8 cellular contexts compared by ENCODE assay signal in genomic region chr15:90868261-90868689, GRCh38. TPM values are rescaled to one million over a fixed set of nuclear protein-coding genes. Genes with fewer than 3 reads are reported as not detected.
DNase-seq lines count a peak whose midpoint lies in the region; ATAC-seq and TF ChIP-seq lines count a peak whose summit lies in the region.

Gene FURIN (plus strand): TSS chr15:90868588. CDS start chr15:90875741, 7,153 bp downstream.

- H3K27me3 ChIP-seq in kidney epithelial cell (ENCODE audit: control insufficient read depth, insufficient read depth, low read length) (no peaks in the 10 kb centered on the region), suprapubic skin (no peaks in the 10 kb centered on the region)

- no peaks in the 10 kb centered on the region for H3K9me3 Mint-ChIP-seq in activated naive CD8-positive, alpha-beta T cell treated with anti-CD3 and anti-CD28 coated beads for 36 hours

- H3K27ac Mint-ChIP-seq in activated naive CD8-positive, alpha-beta T cell treated with anti-CD3 and anti-CD28 coated beads for 36 hours = peak within 1 kb of the TSS; percentile 86

- intact Hi-C loops in T-helper 2 cell treated with Interferon-gamma antibody and Interleukin-4, amounts not matched to agents 100 ng/mL and 5 ng/mL, for 36 hours (cut with micrococcal nuclease) = no loop called here

- peaks cover 64% of the 10 kb centered on the region for H3K4me1 ChIP-seq in suprapubic skin

- DNase-seq in T-helper 2 cell (no peak), kidney epithelial cell (ENCODE audit: low read depth) (no peak), suprapubic skin (ENCODE audit: low spot score in 2 of 2) (no peak), GM13976 (ENCODE audit: low spot score) (no peak), foreskin melanocyte (no peak)
- DNase-seq in activated naive CD8-positive, alpha-beta T cell treated with anti-CD3 and anti-CD28 coated beads for 36 hours = no peak

- H3K4me3 ChIP-seq in kidney epithelial cell (ENCODE audit: low read depth, low read length) (no peak within 1 kb of the TSS), suprapubic skin (peak within 1 kb of the TSS; percentile 81)

- no peaks in the 10 kb centered on the region for H3K27me3 Mint-ChIP-seq in activated naive CD8-positive, alpha-beta T cell treated with anti-CD3 and anti-CD28 coated beads for 36 hours

- H3K36me3 ChIP-seq in kidney epithelial cell (ENCODE audit: control insufficient read depth, insufficient read depth, low read length) (no peaks in the 10 kb centered on the region), suprapubic skin (no peaks in the 10 kb centered on the region)

- TF ChIP-seq CTCF in kidney epithelial cell (IDR thresholded peaks at IDR 0.05; ENCODE audit: insufficient read depth, low read length, poor library complexity, severe bottlenecking) (no peak), suprapubic skin (IDR thresholded peaks at IDR 0.05) (no peak), GM13976 (IDR thresholded peaks at IDR 0.05; ENCODE audit: borderline replicate concordance, control extremely low read depth, extremely low read depth, insufficient read depth, missing control alignments) (no peak)

- WGBS in suprapubic skin = 43% methylated on average over 6 of the region's 6 CpGs

- TF ChIP-seq POLR2A in suprapubic skin (IDR thresholded peaks at IDR 0.05) = no peak

- peaks cover 52% of the 10 kb centered on the region for H3K4me1 Mint-ChIP-seq in activated naive CD8-positive, alpha-beta T cell treated with anti-CD3 and anti-CD28 coated beads for 36 hours

- H3K4me3 Mint-ChIP-seq in activated naive CD8-positive, alpha-beta T cell treated with anti-CD3 and anti-CD28 coated beads for 36 hours = peak within 1 kb of the TSS; percentile 81

- H3K9me3 ChIP-seq in suprapubic skin = no peaks in the 10 kb centered on the region

- peak within 1 kb of the TSS; percentile 97 for H3K27ac ChIP-seq in suprapubic skin

- in situ Hi-C loops in GM13976 (cut with MboI; ENCODE audit: low sequenced_read_pairs, unreplicated experiment) = no loop called here

- ATAC-seq in GM21529 (IDR thresholded peaks at IDR 0.05; ENCODE audit: unreplicated experiment) = no peak

- no peak for TF ChIP-seq EP300 in suprapubic skin (IDR thresholded peaks at IDR 0.05)

- H3K36me3 Mint-ChIP-seq in activated naive CD8-positive, alpha-beta T cell treated with anti-CD3 and anti-CD28 coated beads for 36 hours = peaks cover 8% of the 10 kb centered on the region

RNA-seq across cellular contexts. Expression of gene FURIN, which starts in this region (rescaled TPM):
- total RNA-seq in T-helper 2 cell treated with Interferon-gamma antibody and Interleukin-4, amounts not matched to agents 100 ng/mL and 5 ng/mL, for 36 hours = 211 and 222 TPM in 2 replicates
- 10 to 100 TPM; 76.9 to 83.7 TPM for total RNA-seq in activated naive CD8-positive, alpha-beta T cell treated with anti-CD3 and anti-CD28 coated beads for 36 hours
- 103 and 124 TPM in 2 replicates for total RNA-seq in kidney epithelial cell
- 100 to 1,000 TPM in 2 of 4 donors, 10 to 100 TPM in 2; 61.6 to 120 (median 100) TPM for total RNA-seq in suprapubic skin
